ENCODE assay signal across 21 cellular contexts in genomic region chr13:78650725-78651083, GRCh38. TPM values are rescaled to one million over a fixed set of nuclear protein-coding genes. Genes with fewer than 3 reads are reported as not detected.
"Had no signal": no experiment of that assay in that cellular context is flagged by ENCODE, and none has a peak within 500 bp of the region (broad histone marks: within the 10 kb centered on the region; RNA-seq: fewer than 3 reads in every experiment).

No MANE protein-coding gene starts in this region.

- H3K4me1 ChIP-seq: uterus had no signal

- H3K27me3 ChIP-seq: left lung, spleen, transverse colon, uterus had no signal

- H3K27ac ChIP-seq: epithelial cell of prostate, left lung, spleen, transverse colon, uterus had no signal

- H3K36me3 ChIP-seq: left lung, transverse colon, uterus had no signal

- DNase-seq: activated B cell treated with CpG ODN at 0.5 μM for 24 hours; activated CD4-positive, alpha-beta T cell treated with anti-CD3 and anti-CD28 coated beads for 48 hours; activated gamma-delta T cell treated with Interleukin-2 at 50 U/mL for 16 hours; anterior cingulate cortex; caudate nucleus; left lung; nephron progenitor cell; nucleus accumbens; spleen; stimulated activated CD8-positive, alpha-beta memory T cell treated with anti-CD3 and anti-CD28 coated beads, Interleukin-4, amount 100 ng/mL, for 48 hours; stimulated activated naive CD4-positive, alpha-beta T cell treated with Interleukin-2 at 50 U/mL for 16 hours; T-helper 2 cell; transverse colon; uterus had no signal

- H3K27me3 Mint-ChIP-seq: activated B cell treated with CpG ODN at 0.5 μM for 24 hours, brain had no signal

- H3K9me3 ChIP-seq: left lung, spleen, transverse colon, uterus had no signal

- FAIRE-seq: frontal cortex had no signal

- H3K9me3 Mint-ChIP-seq: activated B cell treated with CpG ODN at 0.5 μM for 24 hours; activated naive CD4-positive, alpha-beta T cell treated with anti-CD3 and anti-CD28 coated beads, Interleukin-2, amount 50 U/mL, for 72 hours; brain; mesothelial cell of epicardium; nephron progenitor cell had no signal

- ATAC-seq: left lung had no signal

- H3K4me3 ChIP-seq: left lung, spleen, transverse colon, uterus had no signal

- H3K27ac Mint-ChIP-seq: activated B cell treated with CpG ODN at 0.5 μM for 24 hours; activated naive CD4-positive, alpha-beta T cell treated with anti-CD3 and anti-CD28 coated beads, Interleukin-2, amount 50 U/mL, for 72 hours; brain; mesothelial cell of epicardium; nephron progenitor cell had no signal

- H3K36me3 Mint-ChIP-seq: mesothelial cell of epicardium had no signal

- H3K4me3 Mint-ChIP-seq: activated B cell treated with CpG ODN at 0.5 μM for 24 hours, brain, mesothelial cell of epicardium, nephron progenitor cell had no signal

RNA-seq across cellular contexts. Expression of gene POU4F1, which starts 47.4 kb away (rescaled TPM):
- total RNA-seq: fibroblast of lung, left lung, mesothelial cell of epicardium, renal cortical epithelial cell, transverse colon, uterus had no signal
- polyA plus RNA-seq: fibroblast of lung had no signal
